Comparison of ENCODE assay signal across 9 cellular contexts in genomic region chr5:132363431-132364112, GRCh38. TPM values are rescaled to one million over a fixed set of nuclear protein-coding genes. Genes with fewer than 3 reads are reported as not detected.
DNase-seq lines count a peak whose midpoint lies in the region; ATAC-seq and TF ChIP-seq lines count a peak whose summit lies in the region.
"Had no signal": no experiment of that assay in that cellular context is flagged by ENCODE, and none has a peak within 500 bp of the region (broad histone marks: within the 10 kb centered on the region; RNA-seq: fewer than 3 reads in every experiment).

No MANE protein-coding gene starts in this region.

- H3K27me3 ChIP-seq in left ventricle myocardium inferior (ENCODE audit: low read depth), result no peaks in the 10 kb centered on the region
- H3K27me3 ChIP-seq in thyroid gland, result no peaks in the 10 kb centered on the region

- H3K36me3 ChIP-seq in left ventricle myocardium inferior (no peaks in the 10 kb centered on the region), thyroid gland (no peaks in the 10 kb centered on the region)

- H3K4me1 ChIP-seq in left ventricle myocardium inferior, result peaks cover 48% of the 10 kb centered on the region
- peaks cover 6 to 16% of the 10 kb centered on the region in 2 donors for H3K4me1 ChIP-seq in thyroid gland

- no peaks in the 10 kb centered on the region for H3K27me3 Mint-ChIP-seq in activated CD4-positive, alpha-beta memory T cell treated with anti-CD3 and anti-CD28 coated beads for 36 hours
- no peaks in the 10 kb centered on the region for H3K27me3 Mint-ChIP-seq in activated CD4-positive, alpha-beta memory T cell treated with anti-CD3 and anti-CD28 coated beads, Interleukin-2, amount 10 ng/mL, durations not matched to agents 7 days and 5 days

- ATAC-seq in HG03460 (IDR thresholded peaks at IDR 0.05; ENCODE audit: unreplicated experiment) (no peak), HG03469 (IDR thresholded peaks at IDR 0.05; ENCODE audit: unreplicated experiment) (no peak)

- no peak for TF ChIP-seq POLR2A in thyroid gland (IDR thresholded peaks at IDR 0.05)

- intact Hi-C loops in activated CD4-positive, alpha-beta memory T cell treated with anti-CD3 and anti-CD28 coated beads for 36 hours (cut with micrococcal nuclease), result no loop called here
- intact Hi-C loops in left ventricle myocardium inferior (cut with micrococcal nuclease), result no loop called here
- intact Hi-C loops in thyroid gland (cut with DNase I), result loop anchor here (10.0 kb wide), 1 partner anchor 69 kb away; the partner anchor contains the start of gene SLC22A4

- H3K4me1 Mint-ChIP-seq in activated CD4-positive, alpha-beta memory T cell treated with anti-CD3 and anti-CD28 coated beads for 36 hours (ENCODE audit: low read depth), result no peaks in the 10 kb centered on the region
- H3K4me1 Mint-ChIP-seq in activated CD4-positive, alpha-beta memory T cell treated with anti-CD3 and anti-CD28 coated beads, Interleukin-2, amount 10 ng/mL, durations not matched to agents 7 days and 5 days, result no peaks in the 10 kb centered on the region

- no peaks in the 10 kb centered on the region for H3K36me3 Mint-ChIP-seq in activated CD4-positive, alpha-beta memory T cell treated with anti-CD3 and anti-CD28 coated beads for 36 hours
- H3K36me3 Mint-ChIP-seq in activated CD4-positive, alpha-beta memory T cell treated with anti-CD3 and anti-CD28 coated beads, Interleukin-2, amount 10 ng/mL, durations not matched to agents 7 days and 5 days (ENCODE audit: low read depth), result no peaks in the 10 kb centered on the region

- 71 to 86% methylated on average over 7 of the region's 7 CpGs for WGBS in thyroid gland, 2 donors

- peak; percentile 22 for DNase-seq in activated CD4-positive, alpha-beta memory T cell treated with anti-CD3 and anti-CD28 coated beads for 36 hours
- no peak for DNase-seq in activated CD4-positive, alpha-beta memory T cell treated with anti-CD3 and anti-CD28 coated beads, Interleukin-2, amount 10 ng/mL, durations not matched to agents 7 days and 5 days
- DNase-seq in SW480 (ENCODE audit: low spot score), result peak; percentile 44
- DNase-seq in left ventricle myocardium inferior, result no peak
- DNase-seq in thyroid gland, result peak; percentile 53 to 60
- no peak for DNase-seq in NCI-H526 (lab: John Stamatoyannopoulos, UW)
- DNase-seq: NCI-H187 treated with DMSO at 0.1 percent for 48 hours had no signal

- CTCF ChIA-PET in activated CD4-positive, alpha-beta memory T cell treated with anti-CD3 and anti-CD28 coated beads for 36 hours (lab: Charles Lee), result no interaction called here
- CTCF ChIA-PET in activated CD4-positive, alpha-beta memory T cell treated with anti-CD3 and anti-CD28 coated beads, Interleukin-2, amount 10 ng/mL, durations not matched to agents 7 days and 5 days (lab: Charles Lee), result no interaction called here

- no peak overlapping the region for H3K27ac Mint-ChIP-seq in activated CD4-positive, alpha-beta memory T cell treated with anti-CD3 and anti-CD28 coated beads for 36 hours
- no peak overlapping the region for H3K27ac Mint-ChIP-seq in activated CD4-positive, alpha-beta memory T cell treated with anti-CD3 and anti-CD28 coated beads, Interleukin-2, amount 10 ng/mL, durations not matched to agents 7 days and 5 days

- H3K27ac ChIP-seq in left ventricle myocardium inferior (replicated peaks), result peak overlapping the region; percentile 89
- H3K27ac ChIP-seq in thyroid gland, result no peak overlapping the region

- H3K9me3 ChIP-seq in left ventricle myocardium inferior (replicated peaks), result no peaks in the 10 kb centered on the region
- no peaks in the 10 kb centered on the region for H3K9me3 ChIP-seq in thyroid gland

- no peaks in the 10 kb centered on the region for H3K9me3 Mint-ChIP-seq in activated CD4-positive, alpha-beta memory T cell treated with anti-CD3 and anti-CD28 coated beads for 36 hours
- no peaks in the 10 kb centered on the region for H3K9me3 Mint-ChIP-seq in activated CD4-positive, alpha-beta memory T cell treated with anti-CD3 and anti-CD28 coated beads, Interleukin-2, amount 10 ng/mL, durations not matched to agents 7 days and 5 days

- TF ChIP-seq CTCF in left ventricle myocardium inferior (IDR thresholded peaks at IDR 0.05; ENCODE audit: borderline replicate concordance) (no peak), thyroid gland (IDR thresholded peaks at IDR 0.05) (no peak)

- POLR2A ChIA-PET in activated CD4-positive, alpha-beta memory T cell treated with anti-CD3 and anti-CD28 coated beads for 36 hours (lab: Charles Lee), result no interaction called here
- POLR2A ChIA-PET in activated CD4-positive, alpha-beta memory T cell treated with anti-CD3 and anti-CD28 coated beads, Interleukin-2, amount 10 ng/mL, durations not matched to agents 7 days and 5 days (lab: Charles Lee), result no interaction called here

- peak overlapping the region; percentile 2 for H3K4me3 ChIP-seq in left ventricle myocardium inferior
- H3K4me3 ChIP-seq in thyroid gland (replicated peaks in 1 of 3), result no peak overlapping the region

- no peak overlapping the region for H3K4me3 Mint-ChIP-seq in activated CD4-positive, alpha-beta memory T cell treated with anti-CD3 and anti-CD28 coated beads for 36 hours
- no peak overlapping the region for H3K4me3 Mint-ChIP-seq in activated CD4-positive, alpha-beta memory T cell treated with anti-CD3 and anti-CD28 coated beads, Interleukin-2, amount 10 ng/mL, durations not matched to agents 7 days and 5 days

RNA-seq across cellular contexts. Expression of gene SLC22A5, which starts 5.9 kb away (rescaled TPM):
- 1 to 10 TPM; 2.8 to 3.6 TPM for total RNA-seq in activated CD4-positive, alpha-beta memory T cell treated with anti-CD3 and anti-CD28 coated beads for 36 hours
- 1 to 10 TPM; 2.7 to 3.3 TPM for total RNA-seq in activated CD4-positive, alpha-beta memory T cell treated with anti-CD3 and anti-CD28 coated beads, Interleukin-2, amount 10 ng/mL, durations not matched to agents 7 days and 5 days
- total RNA-seq in left ventricle myocardium inferior (20.8 TPM), thyroid gland (10 to 100 TPM; 18.1 to 28.3 (median 24.2) TPM)

Comparison
In these comparisons a context has a peak if more than half of its experiments do, and no peak if none do; other contexts are left out.
1. DNase-seq: peak in activated CD4-positive, alpha-beta memory T cell treated with anti-CD3 and anti-CD28 coated beads for 36 hours (single experiment), SW480 (single experiment) and thyroid gland (2 of 2); none in activated CD4-positive, alpha-beta memory T cell treated with anti-CD3 and anti-CD28 coated beads, Interleukin-2, amount 10 ng/mL, durations not matched to agents 7 days and 5 days (single experiment), left ventricle myocardium inferior (single experiment) and NCI-H526 (0 of 2).